Comparison of ENCODE assay signal across 8 cellular contexts in the genomic region with DNA sequence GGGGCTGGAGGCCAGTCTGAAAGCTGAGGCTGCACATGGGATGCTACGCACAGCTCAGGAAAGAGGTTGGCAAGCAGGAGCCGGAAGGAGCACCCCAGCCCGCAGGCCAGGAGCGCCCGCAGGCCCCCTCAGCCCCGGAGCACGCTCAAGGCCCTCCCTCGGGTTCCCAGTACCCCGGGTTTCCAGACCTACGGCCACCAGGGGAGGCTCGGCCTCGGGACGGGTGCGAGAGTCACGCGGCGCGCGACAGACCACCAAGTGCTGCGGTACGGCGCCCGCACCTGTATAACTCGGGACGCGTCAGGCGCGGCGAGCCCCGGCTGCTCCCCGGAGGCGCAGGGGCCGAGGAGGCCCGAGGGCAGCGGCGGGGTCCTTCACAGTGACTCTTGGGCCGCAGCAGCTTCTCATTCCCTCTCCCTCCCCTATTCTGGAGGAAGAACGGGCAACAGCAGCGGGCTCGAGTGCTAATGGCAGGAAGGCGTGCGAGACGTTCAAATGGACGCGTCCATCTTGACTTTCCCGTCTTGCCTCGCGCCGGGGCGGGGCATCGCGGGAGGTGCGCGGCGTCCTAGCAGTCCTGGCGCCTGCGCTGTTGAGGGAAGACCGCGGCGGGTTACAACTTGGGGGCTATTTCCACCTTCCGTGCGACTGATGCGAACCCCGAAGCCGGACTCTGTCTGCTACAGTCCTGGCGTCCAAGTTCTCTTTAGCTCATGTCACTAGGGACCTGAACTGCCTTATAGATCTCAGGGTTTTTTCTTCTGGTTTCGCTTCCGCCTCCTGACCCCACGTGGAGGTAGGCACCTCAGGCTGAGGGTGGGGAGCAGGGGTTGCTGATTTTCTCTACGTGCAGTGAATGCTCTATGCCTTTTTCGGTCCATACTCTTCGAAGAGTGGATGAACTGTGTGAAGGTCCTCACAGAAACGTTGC. TPM values are rescaled to one million over a fixed set of nuclear protein-coding genes. Genes with fewer than 3 reads are reported as not detected.
DNase-seq lines count a peak whose midpoint lies in the region; ATAC-seq and TF ChIP-seq lines count a peak whose summit lies in the region.

A gene with protein sequence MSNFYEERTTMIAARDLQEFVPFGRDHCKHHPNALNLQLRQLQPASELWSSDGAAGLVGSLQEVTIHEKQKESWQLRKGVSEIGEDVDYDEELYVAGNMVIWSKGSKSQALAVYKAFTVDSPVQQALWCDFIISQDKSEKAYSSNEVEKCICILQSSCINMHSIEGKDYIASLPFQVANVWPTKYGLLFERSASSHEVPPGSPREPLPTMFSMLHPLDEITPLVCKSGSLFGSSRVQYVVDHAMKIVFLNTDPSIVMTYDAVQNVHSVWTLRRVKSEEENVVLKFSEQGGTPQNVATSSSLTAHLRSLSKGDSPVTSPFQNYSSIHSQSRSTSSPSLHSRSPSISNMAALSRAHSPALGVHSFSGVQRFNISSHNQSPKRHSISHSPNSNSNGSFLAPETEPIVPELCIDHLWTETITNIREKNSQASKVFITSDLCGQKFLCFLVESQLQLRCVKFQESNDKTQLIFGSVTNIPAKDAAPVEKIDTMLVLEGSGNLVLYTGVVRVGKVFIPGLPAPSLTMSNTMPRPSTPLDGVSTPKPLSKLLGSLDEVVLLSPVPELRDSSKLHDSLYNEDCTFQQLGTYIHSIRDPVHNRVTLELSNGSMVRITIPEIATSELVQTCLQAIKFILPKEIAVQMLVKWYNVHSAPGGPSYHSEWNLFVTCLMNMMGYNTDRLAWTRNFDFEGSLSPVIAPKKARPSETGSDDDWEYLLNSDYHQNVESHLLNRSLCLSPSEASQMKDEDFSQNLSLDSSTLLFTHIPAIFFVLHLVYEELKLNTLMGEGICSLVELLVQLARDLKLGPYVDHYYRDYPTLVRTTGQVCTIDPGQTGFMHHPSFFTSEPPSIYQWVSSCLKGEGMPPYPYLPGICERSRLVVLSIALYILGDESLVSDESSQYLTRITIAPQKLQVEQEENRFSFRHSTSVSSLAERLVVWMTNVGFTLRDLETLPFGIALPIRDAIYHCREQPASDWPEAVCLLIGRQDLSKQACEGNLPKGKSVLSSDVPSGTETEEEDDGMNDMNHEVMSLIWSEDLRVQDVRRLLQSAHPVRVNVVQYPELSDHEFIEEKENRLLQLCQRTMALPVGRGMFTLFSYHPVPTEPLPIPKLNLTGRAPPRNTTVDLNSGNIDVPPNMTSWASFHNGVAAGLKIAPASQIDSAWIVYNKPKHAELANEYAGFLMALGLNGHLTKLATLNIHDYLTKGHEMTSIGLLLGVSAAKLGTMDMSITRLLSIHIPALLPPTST (N-terminal part only) (minus strand): TSS at position 533 of the 931 bp plus-strand sequence. CDS start 3,368 bp downstream, outside the sequence.

- DNase-seq in CD4-positive, CD25-positive, alpha-beta regulatory T cell = peak; percentile 78 to 90 (median 86)
- peak; percentile 72 for DNase-seq in NCI-H774 (lab: John Stamatoyannopoulos, UW)
- DNase-seq in activated CD4-positive, alpha-beta memory T cell treated with anti-CD3 and anti-CD28 coated beads, Interleukin-2, amount 10 ng/mL, durations not matched to agents 7 days and 5 days = peak; percentile 88
- peak; percentile 83 for DNase-seq in lung (ENCODE audit: low spot score)
- DNase-seq in stimulated activated CD4-positive, alpha-beta T cell treated with anti-CD3 and anti-CD28 coated beads, TNF-alpha, amount 100 ng/mL, for 24 hours (ENCODE audit: low read depth in 3 of 3) = peak; percentile 73 to 86 (median 75)

- H3K4me3 ChIP-seq in CD4-positive, CD25-positive, alpha-beta regulatory T cell (ENCODE audit: low read depth, low read length) = peak within 1 kb of the TSS; percentile 99
- peak within 1 kb of the TSS; percentile 91 for H3K4me3 ChIP-seq in ectodermal cell (ENCODE audit: insufficient read depth, low read depth, low read length)
- peak within 1 kb of the TSS; percentile 78 for H3K4me3 ChIP-seq in lung

- peaks cover 0 to 24% (median 7%) of the 10 kb centered on the region in 4 donors for H3K4me1 Mint-ChIP-seq in CD4-positive, CD25-positive, alpha-beta regulatory T cell
- peaks cover 31% of the 10 kb centered on the region for H3K4me1 Mint-ChIP-seq in activated CD4-positive, alpha-beta memory T cell treated with anti-CD3 and anti-CD28 coated beads, Interleukin-2, amount 10 ng/mL, durations not matched to agents 7 days and 5 days

- peak within 1 kb of the TSS; percentile 82 for H3K27ac ChIP-seq in CD4-positive, CD25-positive, alpha-beta regulatory T cell (ENCODE audit: insufficient read depth, low read length, poor library complexity, severe bottlenecking)
- H3K27ac ChIP-seq in ectodermal cell (ENCODE audit: insufficient read depth, low read depth, low read length, poor library complexity, severe bottlenecking) = peak within 1 kb of the TSS; percentile 64
- H3K27ac ChIP-seq in lung (ENCODE audit: low read depth in 1 of 2, low read length in 1 of 2) = peak within 1 kb of the TSS; percentile 75 to 84

- H3K27me3 ChIP-seq in CD4-positive, CD25-positive, alpha-beta regulatory T cell (ENCODE audit: control insufficient read depth, insufficient read depth, low read length) = no peaks in the 10 kb centered on the region
- no peaks in the 10 kb centered on the region for H3K27me3 ChIP-seq in ectodermal cell (ENCODE audit: control insufficient read depth, insufficient read depth, low read length, poor library complexity, severe bottlenecking)
- no peaks in the 10 kb centered on the region for H3K27me3 ChIP-seq in lung (ENCODE audit: control insufficient read depth, insufficient read depth)

- CTCF ChIA-PET in activated CD4-positive, alpha-beta memory T cell treated with anti-CD3 and anti-CD28 coated beads, Interleukin-2, amount 10 ng/mL, durations not matched to agents 7 days and 5 days (lab: Charles Lee) = interaction anchor here (0.6 to 1.4 kb wide), 6 partner anchors 20 to 1091 kb away, joined by 3 to 6 read pairs (median 4); no protein-coding TSS in a partner anchor

- peak; percentile 92 to 94 for ATAC-seq in CD4-positive, CD25-positive, alpha-beta regulatory T cell (ENCODE audit: low read depth in 2 of 2)
- ATAC-seq in GM19372 (IDR thresholded peaks at IDR 0.05; ENCODE audit: low read depth, unreplicated experiment) (peak; percentile 84), HG03520 (IDR thresholded peaks at IDR 0.05; ENCODE audit: unreplicated experiment) (peak; percentile 83), lung (ENCODE audit: insufficient read depth, low FRiP score) (peak; percentile 93)

- H3K4me1 ChIP-seq in CD4-positive, CD25-positive, alpha-beta regulatory T cell (ENCODE audit: control insufficient read depth, insufficient read depth, low read length, poor library complexity, severe bottlenecking) = peaks cover 16% of the 10 kb centered on the region
- H3K4me1 ChIP-seq in ectodermal cell (ENCODE audit: control insufficient read depth, insufficient read depth, low read length) (no peaks in the 10 kb centered on the region), lung (ENCODE audit: control insufficient read depth in 2 of 2, insufficient read depth in 2 of 2, low read length in 2 of 2) (no peaks in the 10 kb centered on the region)

- H3K4me3 Mint-ChIP-seq in CD4-positive, CD25-positive, alpha-beta regulatory T cell = peak within 1 kb of the TSS; percentile 94 to 96 (median 94)
- H3K4me3 Mint-ChIP-seq in activated CD4-positive, alpha-beta memory T cell treated with anti-CD3 and anti-CD28 coated beads, Interleukin-2, amount 10 ng/mL, durations not matched to agents 7 days and 5 days = peak within 1 kb of the TSS; percentile 83

- H3K27me3 Mint-ChIP-seq in CD4-positive, CD25-positive, alpha-beta regulatory T cell = no peaks in the 10 kb centered on the region
- H3K27me3 Mint-ChIP-seq in activated CD4-positive, alpha-beta memory T cell treated with anti-CD3 and anti-CD28 coated beads, Interleukin-2, amount 10 ng/mL, durations not matched to agents 7 days and 5 days = no peaks in the 10 kb centered on the region

- no peaks in the 10 kb centered on the region for H3K9me3 Mint-ChIP-seq in CD4-positive, CD25-positive, alpha-beta regulatory T cell
- H3K9me3 Mint-ChIP-seq in activated CD4-positive, alpha-beta memory T cell treated with anti-CD3 and anti-CD28 coated beads, Interleukin-2, amount 10 ng/mL, durations not matched to agents 7 days and 5 days = no peaks in the 10 kb centered on the region

- POLR2A ChIA-PET in activated CD4-positive, alpha-beta memory T cell treated with anti-CD3 and anti-CD28 coated beads, Interleukin-2, amount 10 ng/mL, durations not matched to agents 7 days and 5 days (lab: Charles Lee) = interaction anchor here (1.0 to 2.6 kb wide), 7 partner anchors 9 to 171 kb away, joined by 3 to 13 read pairs (median 5); a partner anchor contains a TSS

- peaks cover 5% of the 10 kb centered on the region for H3K36me3 ChIP-seq in CD4-positive, CD25-positive, alpha-beta regulatory T cell (ENCODE audit: control insufficient read depth, insufficient read depth, low read length)
- H3K36me3 ChIP-seq in ectodermal cell (ENCODE audit: control insufficient read depth, insufficient read depth, low read length) = no peaks in the 10 kb centered on the region
- no peaks in the 10 kb centered on the region for H3K36me3 ChIP-seq in lung (ENCODE audit: control insufficient read depth in 2 of 2, insufficient read depth in 2 of 2, low read length in 2 of 2)

- H3K9me3 ChIP-seq in CD4-positive, CD25-positive, alpha-beta regulatory T cell (ENCODE audit: control insufficient read depth in 2 of 2, low read length in 2 of 2) = no peaks in the 10 kb centered on the region
- no peaks in the 10 kb centered on the region for H3K9me3 ChIP-seq in ectodermal cell (ENCODE audit: control insufficient read depth, low read length)
- H3K9me3 ChIP-seq in lung (ENCODE audit: control insufficient read depth in 2 of 2, insufficient read depth in 1 of 2, low read length in 1 of 2) = no peaks in the 10 kb centered on the region

- no peak for TF ChIP-seq CTCF in lung (IDR thresholded peaks at IDR 0.05; ENCODE audit: control extremely low read depth, extremely low read depth)

- peaks cover under 1% of the 10 kb centered on the region for H3K36me3 Mint-ChIP-seq in CD4-positive, CD25-positive, alpha-beta regulatory T cell
- H3K36me3 Mint-ChIP-seq in activated CD4-positive, alpha-beta memory T cell treated with anti-CD3 and anti-CD28 coated beads, Interleukin-2, amount 10 ng/mL, durations not matched to agents 7 days and 5 days (ENCODE audit: low read depth) = peaks cover 9% of the 10 kb centered on the region

- 0% methylated on average over 73 of the region's 73 CpGs for WGBS in ectodermal cell, 2 experiments
- WGBS in lung, 2 donors = 0% methylated on average over 72 to 73 of the region's 73 CpGs

- H3K27ac Mint-ChIP-seq in CD4-positive, CD25-positive, alpha-beta regulatory T cell = peak within 1 kb of the TSS; percentile 96 to 97 (median 97)
- peak within 1 kb of the TSS; percentile 81 for H3K27ac Mint-ChIP-seq in activated CD4-positive, alpha-beta memory T cell treated with anti-CD3 and anti-CD28 coated beads, Interleukin-2, amount 10 ng/mL, durations not matched to agents 7 days and 5 days

RNA-seq across cellular contexts. Expression of the gene that starts here (rescaled TPM):
- 49.9 TPM for total RNA-seq in CD4-positive, CD25-positive, alpha-beta regulatory T cell
- 10 to 100 TPM; 22.4 to 24.7 (median 23.8) TPM for polyA plus RNA-seq in CD4-positive, CD25-positive, alpha-beta regulatory T cell
- total RNA-seq in activated CD4-positive, alpha-beta memory T cell treated with anti-CD3 and anti-CD28 coated beads, Interleukin-2, amount 10 ng/mL, durations not matched to agents 7 days and 5 days = 10 to 100 TPM; 52.1 to 52.5 TPM
- 46.7 TPM for polyA plus RNA-seq in ectodermal cell (2013, experiment 1 of 4)
- 40.8 TPM for polyA plus RNA-seq in ectodermal cell (2013, experiment 2 of 4)
- polyA plus RNA-seq in ectodermal cell (2013, experiment 3 of 4) = 32.8 TPM
- polyA plus RNA-seq in ectodermal cell (2013, experiment 4 of 4) = 31.2 TPM
- total RNA-seq in lung = 10 to 100 TPM; 36.3 to 64.4 TPM
- 1 to 10 TPM; 6.6 to 9.0 TPM for polyA plus RNA-seq in lung

Comparison
In these comparisons a context has a peak if more than half of its experiments do, and no peak if none do; other contexts are left out.
1. Peak in every context shown above with its lines: DNase-seq, ATAC-seq, H3K4me3 ChIP-seq and H3K27ac ChIP-seq.